Comparison of ENCODE assay signal across 23 cellular contexts in the genomic region with DNA sequence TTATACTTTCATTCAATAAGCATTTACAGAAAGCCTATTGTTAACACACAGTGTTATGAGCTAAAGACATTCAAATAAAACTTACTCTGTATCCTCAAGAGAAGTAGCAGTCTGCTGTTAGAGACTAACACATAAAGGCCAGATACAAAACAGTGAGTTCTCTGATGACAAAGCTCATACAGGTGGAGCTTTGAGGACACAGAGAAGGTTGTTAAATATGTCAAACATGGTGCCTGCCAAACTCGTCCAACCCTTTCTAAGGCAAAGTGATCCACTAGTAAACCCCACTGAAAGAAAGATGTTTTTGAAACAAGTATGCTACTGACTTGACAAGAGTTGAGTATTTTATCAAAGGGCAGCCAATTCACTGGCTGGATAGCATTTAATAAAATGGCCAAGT.
"Had no signal": no experiment of that assay in that cellular context is flagged by ENCODE, and none has a peak within 500 bp of the region (broad histone marks: within the 10 kb centered on the region; RNA-seq: fewer than 3 reads in every experiment).

No MANE protein-coding gene starts in this region.

- H3K27me3 Mint-ChIP-seq: naive thymus-derived CD4-positive, alpha-beta T cell; progenitor cell of endocrine pancreas; stimulated activated memory B cell treated with anti-CD40 and anti-IgM and Interleukin-4, amounts not matched to agents 10 μg/mL and 1 μg/mL and 100 μg/mL, for 72 hours had no signal

- H3K4me1 Mint-ChIP-seq: nephron, neural progenitor cell had no signal

- H3K27ac Mint-ChIP-seq: nephron; neural progenitor cell; progenitor cell of endocrine pancreas; stimulated activated memory B cell treated with anti-CD40 and anti-IgM and Interleukin-4, amounts not matched to agents 10 μg/mL and 1 μg/mL and 100 μg/mL, for 72 hours had no signal

- ATAC-seq: heart right ventricle; left cardiac atrium; left lung; naive thymus-derived CD4-positive, alpha-beta T cell; right cardiac atrium; stimulated activated memory B cell treated with anti-CD40 and anti-IgM and Interleukin-4, amounts not matched to agents 10 μg/mL and 1 μg/mL and 100 μg/mL, for 72 hours; stimulated activated naive CD8-positive, alpha-beta T cell treated with anti-CD3 and anti-CD28 coated beads, Interleukin-15, Interleukin-2, amounts not matched to agents 100 U/mL and 50 U/mL, for 24 hours had no signal

- DNase-seq: dermis blood vessel endothelial cell; effector memory CD4-positive, alpha-beta T cell; foreskin melanocyte; glutamatergic neuron; heart right ventricle; hippocampal formation; left cardiac atrium; left lung; mesendoderm; midbrain; naive thymus-derived CD4-positive, alpha-beta T cell; right cardiac atrium; sigmoid colon; stimulated activated CD4-positive, alpha-beta T cell treated with anti-CD3 and anti-CD28 coated beads, Interleukin-2, amount 100 ng/mL, for 24 hours; stimulated activated CD4-positive, alpha-beta T cell treated with anti-CD3 and anti-CD28 coated beads, Interleukin-4, amount 100 ng/mL, for 24 hours; stimulated activated naive CD8-positive, alpha-beta T cell treated with anti-CD3 and anti-CD28 coated beads, Interleukin-15, Interleukin-2, amounts not matched to agents 100 U/mL and 50 U/mL, for 24 hours; substantia nigra; testis; upper lobe of left lung had no signal

- H3K9me3 Mint-ChIP-seq: naive thymus-derived CD4-positive, alpha-beta T cell; nephron; neural progenitor cell; stimulated activated memory B cell treated with anti-CD40 and anti-IgM and Interleukin-4, amounts not matched to agents 10 μg/mL and 1 μg/mL and 100 μg/mL, for 72 hours had no signal

- H3K4me3 Mint-ChIP-seq: naive thymus-derived CD4-positive, alpha-beta T cell; nephron; neural progenitor cell; stimulated activated memory B cell treated with anti-CD40 and anti-IgM and Interleukin-4, amounts not matched to agents 10 μg/mL and 1 μg/mL and 100 μg/mL, for 72 hours had no signal
